ENCODE assay signal across 8 cellular contexts in genomic region chr4:53701208-53701607, GRCh38.
A peak's percentile ranks its signal among the peaks of the same experiment; 100 is the strongest.
DNase-seq lines count a peak whose midpoint lies in the region; ATAC-seq, FAIRE-seq and TF ChIP-seq lines count a peak whose summit lies in the region.
"Not testable (repeated sequence)": the region's sequence is repeated elsewhere in the genome, so short reads cannot be mapped to it uniquely, and the experiment has no call there.

No MANE protein-coding gene starts in this region.

- H3K4me3 Mint-ChIP-seq in nephron progenitor cell; stimulated activated memory B cell treated with anti-CD40 and anti-IgM and Interleukin-4, amounts not matched to agents 10 μg/mL and 1 μg/mL and 100 μg/mL, for 72 hours: not testable (repeated sequence)

- BruUV-seq in K562 (replicated peaks; lab: Mats Ljungman, UMichigan) = not testable (repeated sequence)

- not testable (repeated sequence) for TF ChIP-seq RAD21 in K562 (CRISPR knock-in tag; conservative IDR thresholded peaks at IDR 0.05 in 1 of 2, IDR thresholded peaks at IDR 0.05 in 1 of 2)

- TF ChIP-seq EP300 in K562 (IDR thresholded peaks at IDR 0.05; ENCODE audit: low read length) = not testable (repeated sequence)

- not testable (repeated sequence) for H3K9ac ChIP-seq in BLaER1; KMS-11; K562 (ENCODE audit: insufficient read depth in 1 of 2, low read depth in 2 of 2, low read length in 2 of 2)

- not testable (repeated sequence) for H3K9me1 ChIP-seq in K562 (ENCODE audit: control insufficient read depth, insufficient read depth, low read length)

- in situ Hi-C loops in K562 (cut with MboI) = not testable (repeated sequence)

- intact Hi-C loops in K562 (cut with micrococcal nuclease) = not testable (repeated sequence)

- not testable (repeated sequence) for H3K36me3 ChIP-seq in BLaER1; KMS-11 (ENCODE audit: insufficient read depth); K562 (ENCODE audit: control insufficient read depth, insufficient read depth, low read length)

- ATAC-seq in K562; stimulated activated memory B cell treated with anti-CD40 and anti-IgM and Interleukin-4, amounts not matched to agents 10 μg/mL and 1 μg/mL and 100 μg/mL, for 72 hours: not testable (repeated sequence)

- 8% methylated on average over 7 of the region's 7 CpGs for WGBS in K562 (ENCODE audit: insufficient coverage, low coverage, missing lambda C conversion rate)

- peaks cover 22% of the 10 kb centered on the region for H3K9me3 Mint-ChIP-seq in nephron progenitor cell
- not testable (repeated sequence) for H3K9me3 Mint-ChIP-seq in stimulated activated memory B cell treated with anti-CD40 and anti-IgM and Interleukin-4, amounts not matched to agents 10 μg/mL and 1 μg/mL and 100 μg/mL, for 72 hours

- H3K79me2 ChIP-seq in KMS-11 (ENCODE audit: insufficient read depth, low read depth); K562 (ENCODE audit: control insufficient read depth, insufficient read depth, low read length): not testable (repeated sequence)

- not testable (repeated sequence) for H3K27me3 ChIP-seq in BLaER1; KMS-11 (ENCODE audit: insufficient read depth, low read depth)
- peaks cover 0 to 12% of the 10 kb centered on the region in 2 experiments; a peak in 2 of 5 replicates for H3K27me3 ChIP-seq in K562 (ENCODE audit: control insufficient read depth in 2 of 2, insufficient read depth in 2 of 2, low read length in 2 of 2)

- not testable (repeated sequence) for FAIRE-seq in K562 (lab: Jason Lieb, UNC)

- not testable (repeated sequence) for H3K36me3 Mint-ChIP-seq in nephron progenitor cell (ENCODE audit: low read depth); stimulated activated memory B cell treated with anti-CD40 and anti-IgM and Interleukin-4, amounts not matched to agents 10 μg/mL and 1 μg/mL and 100 μg/mL, for 72 hours

- not testable (repeated sequence) for TF ChIP-seq POLR2A in NB4 (IDR thresholded peaks at IDR 0.05; ENCODE audit: extremely low read depth, insufficient read length); K562 (conservative IDR thresholded peaks at IDR 0.05)

- H3K4me1 Mint-ChIP-seq in nephron progenitor cell = peaks cover 40% of the 10 kb centered on the region
- H3K4me1 Mint-ChIP-seq in stimulated activated memory B cell treated with anti-CD40 and anti-IgM and Interleukin-4, amounts not matched to agents 10 μg/mL and 1 μg/mL and 100 μg/mL, for 72 hours = peaks cover 48% of the 10 kb centered on the region

- H3K9me3 ChIP-seq in BLaER1 = peaks cover 47% of the 10 kb centered on the region
- H3K9me3 ChIP-seq in K562 (replicated peaks; ENCODE audit: control insufficient read depth, insufficient read depth, low read depth, low read length) = not testable (repeated sequence)

- DNase-seq in GM12865 (ENCODE audit: low read depth) (peak; percentile 26), NB4 (ENCODE audit: low read depth) (peak; percentile 15)
- not testable (repeated sequence) for DNase-seq in K562 (ENCODE audit: extremely low read depth in 1 of 4, low spot score in 3 of 4); nephron progenitor cell

- POLR2A ChIA-PET in K562 (lab: Yijun Ruan, JAX) = not testable (repeated sequence)

- CTCF ChIA-PET in K562 (lab: Yijun Ruan, JAX; ENCODE audit: low intra/inter-chr PET ratio) = interaction anchor here (0.6 kb wide), 1 partner anchor 229 kb away, joined by 3 read pairs; no protein-coding TSS in a partner anchor

- H3K27ac ChIP-seq in BLaER1 = peak overlapping the region; percentile 87
- H3K27ac ChIP-seq in KMS-11 = peak overlapping the region; percentile 88
- peak overlapping the region; percentile 97 for H3K27ac ChIP-seq in VCaP
- not testable (repeated sequence) for H3K27ac ChIP-seq in K562 (ENCODE audit: extremely low read depth, low read depth, low read length)

- not testable (repeated sequence) for H4K20me1 ChIP-seq in BLaER1; KMS-11 (ENCODE audit: insufficient read depth); K562 (replicated peaks; ENCODE audit: control insufficient read depth, insufficient read depth, low read length)

- H3K27ac Mint-ChIP-seq in nephron progenitor cell = peak overlapping the region; percentile 50
- H3K27ac Mint-ChIP-seq in stimulated activated memory B cell treated with anti-CD40 and anti-IgM and Interleukin-4, amounts not matched to agents 10 μg/mL and 1 μg/mL and 100 μg/mL, for 72 hours = peak overlapping the region; percentile 27

- H2AFZ ChIP-seq in KMS-11 (ENCODE audit: low read depth) = peak overlapping the region; percentile 83
- not testable (repeated sequence) for H2AFZ ChIP-seq in K562 (ENCODE audit: low read depth, low read length)

- H3K4me1 ChIP-seq in BLaER1 (peaks cover 74% of the 10 kb centered on the region), KMS-11 (ENCODE audit: low read depth, poor library complexity, severe bottlenecking) (peaks cover 57% of the 10 kb centered on the region)
- not testable (repeated sequence) for H3K4me1 ChIP-seq in K562 (replicated peaks in 1 of 2; ENCODE audit: control insufficient read depth in 2 of 2, insufficient read depth in 2 of 2, low read length in 2 of 2)

- not testable (repeated sequence) for H3K27me3 Mint-ChIP-seq in nephron progenitor cell (ENCODE audit: low read depth, poor library complexity); stimulated activated memory B cell treated with anti-CD40 and anti-IgM and Interleukin-4, amounts not matched to agents 10 μg/mL and 1 μg/mL and 100 μg/mL, for 72 hours

- 0 out of 2 replicates have a peak overlapping the region, but pooled peaks have one; percentile 59 for H3K4me3 ChIP-seq in BLaER1
- H3K4me3 ChIP-seq in GM12865 (ENCODE audit: low read depth, low read length); KMS-11 (IDR thresholded peaks at IDR 0.05; ENCODE audit: insufficient read depth, low read depth, low read length); NB4 (ENCODE audit: low read depth, low read length); K562: not testable (repeated sequence)

- peak overlapping the region; percentile 88 for H3K4me2 ChIP-seq in BLaER1
- H3K4me2 ChIP-seq in KMS-11 = peak overlapping the region; percentile 87; the same call in 1 of the 2 replicates
- H3K4me2 ChIP-seq in K562 (ENCODE audit: insufficient read depth, low read length) = not testable (repeated sequence)

- TF ChIP-seq CTCF in GM12865 (IDR thresholded peaks at IDR 0.05; ENCODE audit: insufficient read depth, low read depth, low read length, missing control alignments); KMS-11 (conservative IDR thresholded peaks at IDR 0.05; ENCODE audit: low read depth, low read length); NB4 (IDR thresholded peaks at IDR 0.05; ENCODE audit: low read depth, low read length); VCaP (conservative IDR thresholded peaks at IDR 0.05); K562 (IDR thresholded peaks at IDR 0.05 in 2 of 3, conservative IDR thresholded peaks at IDR 0.05 in 1 of 3; ENCODE audit: insufficient read depth in 2 of 3, low read depth in 1 of 3, low read length in 3 of 3); nephron progenitor cell (IDR thresholded peaks at IDR 0.05): not testable (repeated sequence)

TF ChIP-seq in K562, 482 proteins besides CTCF, POLR2A, EP300 and RAD21 (continues in another document):
- TF ChIP-seq L3MBTL2 (IDR thresholded peaks at IDR 0.05) (peak; percentile 13; the same call in 1 of the 2 replicates), ZFP36 (IDR thresholded peaks at IDR 0.05; ENCODE audit: low read depth, low read length, partially characterized antibody) (peak; percentile 36)
